1 cellular context compared by ENCODE assay signal in the genomic region with DNA sequence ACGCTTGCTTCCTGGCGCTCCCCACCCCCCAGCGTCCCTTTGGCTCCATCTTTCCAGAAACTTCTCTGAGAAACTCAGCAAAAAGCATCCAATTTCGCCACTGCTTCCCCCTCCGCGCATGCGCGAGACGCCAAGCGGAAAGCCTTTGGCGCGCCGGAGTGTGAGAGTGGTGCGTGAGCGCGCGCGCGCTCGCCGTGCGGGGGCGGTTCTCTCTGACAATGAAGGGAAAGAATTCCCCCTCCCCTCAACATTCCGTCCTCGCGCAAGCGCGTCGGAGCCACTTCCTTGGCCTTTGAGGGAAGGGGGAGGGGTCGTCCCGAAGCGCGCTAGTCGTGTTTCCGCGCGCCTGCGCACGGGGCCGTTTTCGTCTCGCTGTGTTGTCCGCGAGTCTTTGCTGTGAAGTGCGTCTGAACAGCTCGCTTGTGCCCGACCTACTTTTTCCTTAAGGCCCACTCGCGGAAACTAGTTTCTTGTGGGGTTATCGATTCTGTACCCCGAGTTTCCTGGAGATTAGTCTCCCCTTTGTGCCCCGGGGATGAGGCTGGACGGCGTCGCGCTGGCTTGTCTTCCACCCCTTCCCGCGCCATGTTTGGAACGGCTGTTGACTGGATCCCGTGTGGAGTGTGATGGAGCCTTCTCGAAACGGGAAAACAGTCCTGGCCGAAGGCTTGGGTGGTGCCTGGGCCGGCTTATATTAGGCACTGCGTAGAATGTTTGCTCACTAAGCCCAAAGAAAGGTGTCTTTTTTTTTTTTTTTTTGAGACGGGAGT.
TF ChIP-seq lines count a peak whose summit lies in the region.

No MANE protein-coding gene starts in this region.

TF ChIP-seq in HepG2, 621 proteins besides CTCF, POLR2A, EP300 and RAD21 (continued from another document and continues in another):
- TF ChIP-seq GPN1 (CRISPR knock-in tag; IDR thresholded peaks at IDR 0.05; ENCODE audit: borderline replicate concordance), result no peak
- no peak for TF ChIP-seq ZSCAN30 (CRISPR knock-in tag; IDR thresholded peaks at IDR 0.05)
- TF ChIP-seq RBAK (CRISPR knock-in tag; IDR thresholded peaks at IDR 0.05), result no peak
- no peak for TF ChIP-seq ZNF383 (CRISPR knock-in tag; IDR thresholded peaks at IDR 0.05; ENCODE audit: borderline replicate concordance)
- TF ChIP-seq SETDB1 (CRISPR knock-in tag; IDR thresholded peaks at IDR 0.05; ENCODE audit: borderline replicate concordance), result no peak
- TF ChIP-seq KDM3A (CRISPR knock-in tag; IDR thresholded peaks at IDR 0.05; ENCODE audit: low read depth), result no peak
- TF ChIP-seq SKIL (CRISPR knock-in tag; IDR thresholded peaks at IDR 0.05; ENCODE audit: borderline replicate concordance), result peak; percentile 24; the same call in 1 of the 2 replicates
- TF ChIP-seq ZNF766 (CRISPR knock-in tag; IDR thresholded peaks at IDR 0.05; ENCODE audit: borderline replicate concordance), result no peak; the same call in 1 of the 2 replicates
- no peak for TF ChIP-seq PAWR (CRISPR knock-in tag; IDR thresholded peaks at IDR 0.05; ENCODE audit: borderline replicate concordance)
- TF ChIP-seq NR1H2 (CRISPR knock-in tag; IDR thresholded peaks at IDR 0.05; ENCODE audit: borderline replicate concordance, low read depth), result no peak
- TF ChIP-seq SNAPC2 (CRISPR knock-in tag; IDR thresholded peaks at IDR 0.05), result peak; percentile 86; the same call in 1 of the 2 replicates
- TF ChIP-seq CCAR2 (optimal IDR thresholded peaks at IDR 0.05; ENCODE audit: low read depth, low read length), result no peak
- TF ChIP-seq TAF1 (CRISPR knock-in tag; IDR thresholded peaks at IDR 0.05), result peak; percentile 74
- TF ChIP-seq, protein P1, sequence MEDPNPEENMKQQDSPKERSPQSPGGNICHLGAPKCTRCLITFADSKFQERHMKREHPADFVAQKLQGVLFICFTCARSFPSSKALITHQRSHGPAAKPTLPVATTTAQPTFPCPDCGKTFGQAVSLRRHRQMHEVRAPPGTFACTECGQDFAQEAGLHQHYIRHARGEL (CRISPR knock-in tag; IDR thresholded peaks at IDR 0.05), result no peak
- TF ChIP-seq ZNF407 (CRISPR knock-in tag; IDR thresholded peaks at IDR 0.05; ENCODE audit: not compliant biosample characterization), result no peak
- TF ChIP-seq ATRX (CRISPR knock-in tag; IDR thresholded peaks at IDR 0.05; ENCODE audit: borderline replicate concordance), result no peak
- peak; percentile 91 for TF ChIP-seq CSRNP1 (CRISPR knock-in tag; IDR thresholded peaks at IDR 0.05)
- TF ChIP-seq MAX (IDR thresholded peaks at IDR 0.05), result peak; percentile 58
- peak; percentile 4 for TF ChIP-seq CBX1 (IDR thresholded peaks at IDR 0.05; ENCODE audit: low read depth)
- no peak for TF ChIP-seq NFE2L2 (IDR thresholded peaks at IDR 0.05; ENCODE audit: low read length)
- TF ChIP-seq, protein P2, sequence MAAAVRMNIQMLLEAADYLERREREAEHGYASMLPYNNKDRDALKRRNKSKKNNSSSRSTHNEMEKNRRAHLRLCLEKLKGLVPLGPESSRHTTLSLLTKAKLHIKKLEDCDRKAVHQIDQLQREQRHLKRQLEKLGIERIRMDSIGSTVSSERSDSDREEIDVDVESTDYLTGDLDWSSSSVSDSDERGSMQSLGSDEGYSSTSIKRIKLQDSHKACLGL (CRISPR knock-in tag; IDR thresholded peaks at IDR 0.05), result no peak
- TF ChIP-seq ZNF816 (CRISPR knock-in tag; IDR thresholded peaks at IDR 0.05; ENCODE audit: borderline replicate concordance), result peak; percentile 83; the same call in 1 of the 2 replicates
- no peak for TF ChIP-seq SIN3B (IDR thresholded peaks at IDR 0.05; ENCODE audit: low read length)
- TF ChIP-seq POLR2AphosphoS5 (IDR thresholded peaks at IDR 0.05; ENCODE audit: low read depth, low read length), result peak; percentile 76; the same call in 1 of the 2 replicates
- peak; percentile 96 for TF ChIP-seq TEAD3 (CRISPR knock-in tag; optimal IDR thresholded peaks at IDR 0.05; ENCODE audit: borderline replicate concordance)
- 0 out of 2 replicates have a peak, but pooled peaks have one; percentile 38 for TF ChIP-seq ZNF230 (CRISPR knock-in tag; IDR thresholded peaks at IDR 0.05)
- peak; percentile 86 for TF ChIP-seq YEATS2 (CRISPR knock-in tag; IDR thresholded peaks at IDR 0.05; ENCODE audit: borderline replicate concordance)
- peak; percentile 72; the same call in 1 of the 2 replicates for TF ChIP-seq ZNF772 (CRISPR knock-in tag; IDR thresholded peaks at IDR 0.05)
- no peak for TF ChIP-seq IKZF4 (CRISPR knock-in tag; IDR thresholded peaks at IDR 0.05; ENCODE audit: borderline replicate concordance, low read depth, not compliant biosample characterization)
- TF ChIP-seq TRIM24 (CRISPR knock-in tag; IDR thresholded peaks at IDR 0.05), result no peak
- peak; percentile 61 for TF ChIP-seq PHF8 (CRISPR knock-in tag; IDR thresholded peaks at IDR 0.05)
- no peak for TF ChIP-seq LCORL (IDR thresholded peaks at IDR 0.05)
- TF ChIP-seq LCORL (CRISPR knock-in tag; IDR thresholded peaks at IDR 0.05), result peak; percentile 72; the same call in 1 of the 2 replicates
- TF ChIP-seq ARNT2 (CRISPR knock-in tag; IDR thresholded peaks at IDR 0.05; ENCODE audit: low read depth), result peak; percentile 48; the same call in 1 of the 2 replicates
- TF ChIP-seq, protein P3, sequence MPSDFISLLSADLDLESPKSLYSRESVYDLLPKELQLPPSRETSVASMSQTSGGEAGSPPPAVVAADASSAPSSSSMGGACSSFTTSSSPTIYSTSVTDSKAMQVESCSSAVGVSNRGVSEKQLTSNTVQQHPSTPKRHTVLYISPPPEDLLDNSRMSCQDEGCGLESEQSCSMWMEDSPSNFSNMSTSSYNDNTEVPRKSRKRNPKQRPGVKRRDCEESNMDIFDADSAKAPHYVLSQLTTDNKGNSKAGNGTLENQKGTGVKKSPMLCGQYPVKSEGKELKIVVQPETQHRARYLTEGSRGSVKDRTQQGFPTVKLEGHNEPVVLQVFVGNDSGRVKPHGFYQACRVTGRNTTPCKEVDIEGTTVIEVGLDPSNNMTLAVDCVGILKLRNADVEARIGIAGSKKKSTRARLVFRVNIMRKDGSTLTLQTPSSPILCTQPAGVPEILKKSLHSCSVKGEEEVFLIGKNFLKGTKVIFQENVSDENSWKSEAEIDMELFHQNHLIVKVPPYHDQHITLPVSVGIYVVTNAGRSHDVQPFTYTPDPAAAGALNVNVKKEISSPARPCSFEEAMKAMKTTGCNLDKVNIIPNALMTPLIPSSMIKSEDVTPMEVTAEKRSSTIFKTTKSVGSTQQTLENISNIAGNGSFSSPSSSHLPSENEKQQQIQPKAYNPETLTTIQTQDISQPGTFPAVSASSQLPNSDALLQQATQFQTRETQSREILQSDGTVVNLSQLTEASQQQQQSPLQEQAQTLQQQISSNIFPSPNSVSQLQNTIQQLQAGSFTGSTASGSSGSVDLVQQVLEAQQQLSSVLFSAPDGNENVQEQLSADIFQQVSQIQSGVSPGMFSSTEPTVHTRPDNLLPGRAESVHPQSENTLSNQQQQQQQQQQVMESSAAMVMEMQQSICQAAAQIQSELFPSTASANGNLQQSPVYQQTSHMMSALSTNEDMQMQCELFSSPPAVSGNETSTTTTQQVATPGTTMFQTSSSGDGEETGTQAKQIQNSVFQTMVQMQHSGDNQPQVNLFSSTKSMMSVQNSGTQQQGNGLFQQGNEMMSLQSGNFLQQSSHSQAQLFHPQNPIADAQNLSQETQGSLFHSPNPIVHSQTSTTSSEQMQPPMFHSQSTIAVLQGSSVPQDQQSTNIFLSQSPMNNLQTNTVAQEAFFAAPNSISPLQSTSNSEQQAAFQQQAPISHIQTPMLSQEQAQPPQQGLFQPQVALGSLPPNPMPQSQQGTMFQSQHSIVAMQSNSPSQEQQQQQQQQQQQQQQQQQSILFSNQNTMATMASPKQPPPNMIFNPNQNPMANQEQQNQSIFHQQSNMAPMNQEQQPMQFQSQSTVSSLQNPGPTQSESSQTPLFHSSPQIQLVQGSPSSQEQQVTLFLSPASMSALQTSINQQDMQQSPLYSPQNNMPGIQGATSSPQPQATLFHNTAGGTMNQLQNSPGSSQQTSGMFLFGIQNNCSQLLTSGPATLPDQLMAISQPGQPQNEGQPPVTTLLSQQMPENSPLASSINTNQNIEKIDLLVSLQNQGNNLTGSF (CRISPR knock-in tag; IDR thresholded peaks at IDR 0.05), result no peak; the same call in 1 of the 2 replicates
- TF ChIP-seq ZNF879 (CRISPR knock-in tag; IDR thresholded peaks at IDR 0.05), result 0 out of 2 replicates have a peak, but pooled peaks have one; percentile 87
- no peak; the same call in 1 of the 2 replicates for TF ChIP-seq SAFB2 (CRISPR knock-in tag; IDR thresholded peaks at IDR 0.05; ENCODE audit: borderline replicate concordance, low read depth)
- TF ChIP-seq ZNF225 (CRISPR knock-in tag; IDR thresholded peaks at IDR 0.05), result no peak; the same call in 1 of the 2 replicates
- no peak for TF ChIP-seq GLI4 (CRISPR knock-in tag; IDR thresholded peaks at IDR 0.05; ENCODE audit: borderline replicate concordance)
